ENCODE assay signal across 8 cellular contexts in genomic region chr11:108734956-108735559, GRCh38.
DNase-seq lines count a peak whose midpoint lies in the region; ATAC-seq and TF ChIP-seq lines count a peak whose summit lies in the region.

No MANE protein-coding gene starts in this region.

- H3K36me3 ChIP-seq in ACC112 (ENCODE audit: insufficient read depth, low read length) (peaks cover 11% of the 10 kb centered on the region; the same call in 1 of the 2 replicates), Peyer's patch (no peaks in the 10 kb centered on the region)

- no peaks in the 10 kb centered on the region for H3K9me3 ChIP-seq in Peyer's patch

- H3K4me1 ChIP-seq in ACC112 (ENCODE audit: control insufficient read depth, insufficient read depth, low read length, unreplicated experiment) = peaks cover 19% of the 10 kb centered on the region
- no peaks in the 10 kb centered on the region for H3K4me1 ChIP-seq in Peyer's patch

- no peak overlapping the region for H3K27ac Mint-ChIP-seq in stimulated activated memory B cell treated with anti-CD40 and anti-IgM and Interleukin-4, amounts not matched to agents 10 μg/mL and 1 μg/mL and 100 μg/mL, for 72 hours

- peak overlapping the region; percentile 83 for H2AFZ ChIP-seq in ACC112 (ENCODE audit: low read length, unreplicated experiment)

- DNase-seq in Peyer's patch (no peak), foreskin fibroblast (peak in 1 of 2 donors; percentile 23), AG08395 (ENCODE audit: low spot score) (no peak), DMS79 (lab: John Stamatoyannopoulos, UW) (no peak)

- no peaks in the 10 kb centered on the region for H3K27me3 Mint-ChIP-seq in stimulated activated memory B cell treated with anti-CD40 and anti-IgM and Interleukin-4, amounts not matched to agents 10 μg/mL and 1 μg/mL and 100 μg/mL, for 72 hours

- H3K27me3 ChIP-seq in ACC112 (ENCODE audit: insufficient read depth, low read length) (no peaks in the 10 kb centered on the region), Peyer's patch (no peaks in the 10 kb centered on the region)

- H3K4me3 ChIP-seq in ACC112 (ENCODE audit: low read depth, low read length) (peak overlapping the region; percentile 20; the same call in 1 of the 2 replicates), GM12875 (ENCODE audit: low read depth, low read length) (no peak overlapping the region), Peyer's patch (no peak overlapping the region), foreskin fibroblast (ENCODE audit: low read depth in 1 of 2, low read length in 2 of 2) (no peak overlapping the region)

- TF ChIP-seq POLR2A in Peyer's patch (IDR thresholded peaks at IDR 0.05) = no peak

- H3K79me2 ChIP-seq in ACC112 (ENCODE audit: control insufficient read depth, insufficient read depth, low read length, unreplicated experiment) = peaks cover 29% of the 10 kb centered on the region

- H3K9me3 Mint-ChIP-seq in stimulated activated memory B cell treated with anti-CD40 and anti-IgM and Interleukin-4, amounts not matched to agents 10 μg/mL and 1 μg/mL and 100 μg/mL, for 72 hours = peaks cover 2% of the 10 kb centered on the region

- H3K27ac ChIP-seq in ACC112 (ENCODE audit: low read depth, low read length) (peak overlapping the region; percentile 38; the same call in 1 of the 2 replicates), Peyer's patch (no peak overlapping the region)

- H3K4me1 Mint-ChIP-seq in stimulated activated memory B cell treated with anti-CD40 and anti-IgM and Interleukin-4, amounts not matched to agents 10 μg/mL and 1 μg/mL and 100 μg/mL, for 72 hours = peaks cover 38% of the 10 kb centered on the region

- no peak overlapping the region for H3K4me3 Mint-ChIP-seq in stimulated activated memory B cell treated with anti-CD40 and anti-IgM and Interleukin-4, amounts not matched to agents 10 μg/mL and 1 μg/mL and 100 μg/mL, for 72 hours

- no peak for ATAC-seq in stimulated activated memory B cell treated with anti-CD40 and anti-IgM and Interleukin-4, amounts not matched to agents 10 μg/mL and 1 μg/mL and 100 μg/mL, for 72 hours
- no peak for ATAC-seq in HG02885 (IDR thresholded peaks at IDR 0.05; ENCODE audit: poor library complexity, unreplicated experiment)

- peaks cover 33% of the 10 kb centered on the region for H3K36me3 Mint-ChIP-seq in stimulated activated memory B cell treated with anti-CD40 and anti-IgM and Interleukin-4, amounts not matched to agents 10 μg/mL and 1 μg/mL and 100 μg/mL, for 72 hours

- TF ChIP-seq CTCF in GM12875 (IDR thresholded peaks at IDR 0.05; ENCODE audit: borderline replicate concordance, insufficient read depth, low read depth, low read length) (peak; percentile 41; the same call in 1 of the 2 replicates), Peyer's patch (IDR thresholded peaks at IDR 0.05) (peak; percentile 23 to 54 (median 48)), foreskin fibroblast (IDR thresholded peaks at IDR 0.05; ENCODE audit: low read depth, low read length) (peak; percentile 39)
